29 cellular contexts compared by ENCODE assay signal in genomic region chr9:81565609-81566008, GRCh38.
"Had no signal": no experiment of that assay in that cellular context is flagged by ENCODE, and none has a peak within 500 bp of the region (broad histone marks: within the 10 kb centered on the region; RNA-seq: fewer than 3 reads in every experiment).

No MANE protein-coding gene starts in this region.

- ATAC-seq: activated CD4-positive, alpha-beta T cell treated with anti-CD3 and anti-CD28 coated beads for 36 hours; activated T-helper 17 cell treated with anti-CD3 and anti-CD28 coated beads, Interleukin-2, amount 50 U/mL, for 72 hours; left lung; naive thymus-derived CD8-positive, alpha-beta T cell had no signal

- H3K4me1 ChIP-seq: thyroid gland had no signal

- H3K27me3 ChIP-seq: spleen, thyroid gland had no signal

- H3K4me1 Mint-ChIP-seq: activated CD4-positive, alpha-beta T cell treated with anti-CD3 and anti-CD28 coated beads for 36 hours; activated naive CD8-positive, alpha-beta T cell treated with anti-CD3 and anti-CD28 coated beads for 36 hours had no signal

- H3K36me3 Mint-ChIP-seq: activated naive CD8-positive, alpha-beta T cell treated with anti-CD3 and anti-CD28 coated beads for 36 hours; mesothelial cell of epicardium; naive thymus-derived CD8-positive, alpha-beta T cell had no signal

- FAIRE-seq: bronchial epithelial cell, endometrium, urothelium cell line had no signal

- H3K4me3 ChIP-seq: left lung, spleen, thyroid gland had no signal

- H3K9me3 Mint-ChIP-seq: activated B cell treated with CpG ODN at 0.5 μM for 24 hours; activated naive CD8-positive, alpha-beta T cell treated with anti-CD3 and anti-CD28 coated beads for 36 hours; activated T-cell treated with anti-CD3 and anti-CD28 coated beads, Interleukin-2, amount 50 U/mL, for 24 hours; mesothelial cell of epicardium; T-helper 1 cell treated with Interleukin-12 subunit alpha and Interleukin-12 subunit beta and Interleukin-4 antibody, amounts not matched to agents 30 μg/mL and 1 μg/mL, for 36 hours had no signal

- H3K4me3 Mint-ChIP-seq: activated B cell treated with CpG ODN at 0.5 μM for 24 hours; activated CD4-positive, alpha-beta T cell treated with anti-CD3 and anti-CD28 coated beads for 36 hours; activated naive CD8-positive, alpha-beta T cell treated with anti-CD3 and anti-CD28 coated beads for 36 hours; activated T-cell treated with anti-CD3 and anti-CD28 coated beads, Interleukin-2, amount 50 U/mL, for 24 hours; activated T-helper 17 cell treated with anti-CD3 and anti-CD28 coated beads, Interleukin-2, amount 50 U/mL, for 72 hours; immature natural killer cell; mesothelial cell of epicardium; naive thymus-derived CD8-positive, alpha-beta T cell; T-helper 1 cell treated with Interleukin-12 subunit alpha and Interleukin-12 subunit beta and Interleukin-4 antibody, amounts not matched to agents 30 μg/mL and 1 μg/mL, for 36 hours had no signal

- H3K27ac Mint-ChIP-seq: activated B cell treated with CpG ODN at 0.5 μM for 24 hours; activated CD4-positive, alpha-beta T cell treated with anti-CD3 and anti-CD28 coated beads for 36 hours; activated naive CD8-positive, alpha-beta T cell treated with anti-CD3 and anti-CD28 coated beads for 36 hours; activated T-cell treated with anti-CD3 and anti-CD28 coated beads, Interleukin-2, amount 50 U/mL, for 24 hours; activated T-helper 17 cell treated with anti-CD3 and anti-CD28 coated beads, Interleukin-2, amount 50 U/mL, for 72 hours; mesothelial cell of epicardium; naive thymus-derived CD8-positive, alpha-beta T cell; progenitor cell of endocrine pancreas; T-helper 1 cell treated with Interleukin-12 subunit alpha and Interleukin-12 subunit beta and Interleukin-4 antibody, amounts not matched to agents 30 μg/mL and 1 μg/mL, for 36 hours had no signal

- H3K36me3 ChIP-seq: left lung, spleen, thyroid gland had no signal

- H3K27me3 Mint-ChIP-seq: activated B cell treated with CpG ODN at 0.5 μM for 24 hours; activated CD4-positive, alpha-beta T cell treated with anti-CD3 and anti-CD28 coated beads for 36 hours; activated T-cell treated with anti-CD3 and anti-CD28 coated beads, Interleukin-2, amount 50 U/mL, for 24 hours; activated T-helper 17 cell treated with anti-CD3 and anti-CD28 coated beads, Interleukin-2, amount 50 U/mL, for 72 hours; progenitor cell of endocrine pancreas had no signal

- DNase-seq: activated B cell treated with CpG ODN at 0.5 μM for 24 hours; activated CD4-positive, alpha-beta T cell treated with anti-CD3 and anti-CD28 coated beads for 36 hours; activated CD4-positive, alpha-beta T cell treated with anti-CD3 and anti-CD28 coated beads, Interleukin-2, amount 50 U/mL, for 4 hours; activated CD8-positive, alpha-beta memory T cell treated with anti-CD3 and anti-CD28 coated beads for 24 hours; activated CD8-positive, alpha-beta memory T cell treated with anti-CD3 and anti-CD28 coated beads, Interleukin-2, amount 50 U/mL, for 4 hours; activated naive CD8-positive, alpha-beta T cell treated with anti-CD3 and anti-CD28 coated beads for 36 hours; activated T-cell treated with anti-CD3 and anti-CD28 coated beads, Interleukin-2, amount 50 U/mL, for 24 hours; amniotic stem cell; cerebellar nuclear complex; cortex of kidney; effector CD4-positive, alpha-beta T cell; foreskin fibroblast; immature natural killer cell; left lung; mammary epithelial cell; naive thymus-derived CD8-positive, alpha-beta T cell; retina; spleen; stimulated activated CD4-positive, alpha-beta T cell treated with anti-CD3 and anti-CD28 coated beads, Interleukin-4, amount 100 ng/mL, for 1 hour; stimulated activated naive CD4-positive, alpha-beta T cell treated with Interleukin-2 at 50 U/mL for 16 hours; T1000; thyroid gland had no signal

- H3K27ac ChIP-seq: left lung, spleen, thyroid gland had no signal

- H3K9me3 ChIP-seq: left lung, spleen, thyroid gland had no signal
